8 cellular contexts compared by ENCODE assay signal in genomic region chr12:64780531-64781373, GRCh38. TPM values are rescaled to one million over a fixed set of nuclear protein-coding genes. Genes with fewer than 3 reads are reported as not detected.
DNase-seq lines count a peak whose midpoint lies in the region; ATAC-seq, FAIRE-seq and TF ChIP-seq lines count a peak whose summit lies in the region.

No MANE protein-coding gene starts in this region.

- no peak overlapping the region for H3K27ac Mint-ChIP-seq in activated T-helper 2 cell treated with anti-CD3 and anti-CD28 coated beads, Interferon-gamma antibody, Interleukin-2, Interleukin-4, amounts not matched to agents 10 μg/mL and 5 μg/mL and 100 μg/mL, durations not matched to agents 14 hours and 24 hours and 36 hours

- H3K9me3 Mint-ChIP-seq in activated T-helper 2 cell treated with anti-CD3 and anti-CD28 coated beads, Interferon-gamma antibody, Interleukin-2, Interleukin-4, amounts not matched to agents 10 μg/mL and 5 μg/mL and 100 μg/mL, durations not matched to agents 14 hours and 24 hours and 36 hours: peaks cover 11% of the 10 kb centered on the region

- no peak overlapping the region; the same call in none of the 2 replicates for H3K4me3 ChIP-seq in BE2C (ENCODE audit: low read depth, low read length)
- H3K4me3 ChIP-seq in heart right ventricle: peak overlapping the region; percentile 33 to 70 (median 64)

- peak; percentile 28 for DNase-seq in BE2C
- peak; percentile 67 to 83 for DNase-seq in NCI-H2081 (lab: John Stamatoyannopoulos, UW)
- DNase-seq in activated T-helper 2 cell treated with anti-CD3 and anti-CD28 coated beads, Interferon-gamma antibody, Interleukin-2, Interleukin-4, amounts not matched to agents 10 μg/mL and 5 μg/mL and 100 μg/mL, durations not matched to agents 14 hours and 24 hours and 36 hours (ENCODE audit: low spot score): no peak
- DNase-seq in heart right ventricle: peak; percentile 20 to 53
- DNase-seq in posterior vena cava (ENCODE audit: low spot score): peak; percentile 84
- DNase-seq in H54 (ENCODE audit: insufficient read length, low spot score): no peak

- peak overlapping the region in 6 of 10 donors; percentile 11 to 42 (median 14) for H3K27ac ChIP-seq in heart right ventricle

- H3K27me3 ChIP-seq in BE2C (peaks cover 85% of the 10 kb centered on the region), heart right ventricle (peaks cover 0 to 49% (median 15%) of the 10 kb centered on the region in 7 donors)

- FAIRE-seq in H54 (lab: Jason Lieb, UNC): no peak

- no peaks in the 10 kb centered on the region for H3K36me3 Mint-ChIP-seq in activated T-helper 2 cell treated with anti-CD3 and anti-CD28 coated beads, Interferon-gamma antibody, Interleukin-2, Interleukin-4, amounts not matched to agents 10 μg/mL and 5 μg/mL and 100 μg/mL, durations not matched to agents 14 hours and 24 hours and 36 hours (ENCODE audit: low read depth)

- H3K4me3 Mint-ChIP-seq in activated T-helper 2 cell treated with anti-CD3 and anti-CD28 coated beads, Interferon-gamma antibody, Interleukin-2, Interleukin-4, amounts not matched to agents 10 μg/mL and 5 μg/mL and 100 μg/mL, durations not matched to agents 14 hours and 24 hours and 36 hours (ENCODE audit: low read depth): peak overlapping the region; percentile 69

- no peaks in the 10 kb centered on the region for H3K4me1 ChIP-seq in BE2C
- H3K4me1 ChIP-seq in heart right ventricle: peaks cover 0 to 28% (median 17%) of the 10 kb centered on the region in 9 donors

- TF ChIP-seq CTCF in BE2C (IDR thresholded peaks at IDR 0.05; ENCODE audit: low read depth, low read length) (no peak), heart right ventricle (IDR thresholded peaks at IDR 0.05) (peak in 1 of 9 donors; percentile 17)

- no peaks in the 10 kb centered on the region; the same call in 1 of the 2 replicates for H3K9me3 ChIP-seq in BE2C
- H3K9me3 ChIP-seq in heart right ventricle: peaks cover 0 to 13% (median 4%) of the 10 kb centered on the region in 11 donors

- peaks cover 13% of the 10 kb centered on the region for H3K4me1 Mint-ChIP-seq in activated T-helper 2 cell treated with anti-CD3 and anti-CD28 coated beads, Interferon-gamma antibody, Interleukin-2, Interleukin-4, amounts not matched to agents 10 μg/mL and 5 μg/mL and 100 μg/mL, durations not matched to agents 14 hours and 24 hours and 36 hours (ENCODE audit: low read depth)

- H3K36me3 ChIP-seq in BE2C (no peaks in the 10 kb centered on the region), heart right ventricle (no peaks in the 10 kb centered on the region)

- TF ChIP-seq POLR2A in H54 (IDR thresholded peaks at IDR 0.05; ENCODE audit: low read depth, low read length): no peak

- ATAC-seq in GM19452 (IDR thresholded peaks at IDR 0.05; ENCODE audit: unreplicated experiment) (peak; percentile 52), heart right ventricle (peak; percentile 46 to 86 (median 68)), HG02840 (IDR thresholded peaks at IDR 0.05; ENCODE audit: low FRiP score, unreplicated experiment) (no peak)

- intact Hi-C loops in activated T-helper 2 cell treated with anti-CD3 and anti-CD28 coated beads, Interferon-gamma antibody, Interleukin-2, Interleukin-4, amounts not matched to agents 10 μg/mL and 5 μg/mL and 100 μg/mL, durations not matched to agents 14 hours and 24 hours and 36 hours (cut with micrococcal nuclease): loop anchor here (5.0 kb wide), 1 partner anchor 47 kb away; no protein-coding TSS in a partner anchor
- intact Hi-C loops in heart right ventricle (cut with DNase I) (no loop called here), posterior vena cava (cut with DNase I) (no loop called here)

- peaks cover 76% of the 10 kb centered on the region for H3K27me3 Mint-ChIP-seq in activated T-helper 2 cell treated with anti-CD3 and anti-CD28 coated beads, Interferon-gamma antibody, Interleukin-2, Interleukin-4, amounts not matched to agents 10 μg/mL and 5 μg/mL and 100 μg/mL, durations not matched to agents 14 hours and 24 hours and 36 hours (ENCODE audit: low read depth)

- 0 to 1% methylated on average over 98 to 113 of the region's 113 CpGs for WGBS in heart right ventricle, 2 donors

RNA-seq across cellular contexts. Expression of gene GNS, which starts 21.5 kb away (rescaled TPM):
- polyA plus RNA-seq in BE2C (2012; ENCODE audit: insufficient read depth, insufficient read length, low read depth): 20.5 TPM
- total RNA-seq in activated T-helper 2 cell treated with anti-CD3 and anti-CD28 coated beads, Interferon-gamma antibody, Interleukin-2, Interleukin-4, amounts not matched to agents 10 μg/mL and 5 μg/mL and 100 μg/mL, durations not matched to agents 14 hours and 24 hours and 36 hours: 33.9 and 38.2 TPM in 2 replicates
- total RNA-seq in heart right ventricle (100 to 1,000 TPM in 7 of 10 donors, 10 to 100 TPM in 3; 89.1 to 204 (median 102) TPM), posterior vena cava (100 to 1,000 TPM; 102 to 144 TPM)
- polyA plus RNA-seq in heart right ventricle: 10 to 100 TPM; 20.4 to 41.4 TPM

RNA-seq across cellular contexts. Expression of gene TBC1D30, which starts 43.7 kb away (rescaled TPM):
- polyA plus RNA-seq in BE2C (2012; ENCODE audit: insufficient read depth, insufficient read length, low read depth): 0.32 TPM
- total RNA-seq in activated T-helper 2 cell treated with anti-CD3 and anti-CD28 coated beads, Interferon-gamma antibody, Interleukin-2, Interleukin-4, amounts not matched to agents 10 μg/mL and 5 μg/mL and 100 μg/mL, durations not matched to agents 14 hours and 24 hours and 36 hours: 0.84 and 0.90 TPM in 2 replicates
- total RNA-seq in heart right ventricle: 1 to 10 TPM in 2 of 10 donors, under 1 TPM in 8; 0.36 to 2.4 (median 0.66) TPM
- 1 to 10 TPM in 1 of 2 donors, under 1 TPM in 1; 0.51 to 1.2 TPM for polyA plus RNA-seq in heart right ventricle
- total RNA-seq in posterior vena cava: 1 to 10 TPM in 1 of 2 donors, under 1 TPM in 1; 0.60 to 3.7 TPM

Comparison
In these comparisons a context has a peak if more than half of its experiments do, and no peak if none do; other contexts are left out.
1. DNase-seq: peak in BE2C (single experiment), NCI-H2081 (2 of 2), heart right ventricle (2 of 2) and posterior vena cava (single experiment); none in activated T-helper 2 cell treated with anti-CD3 and anti-CD28 coated beads, Interferon-gamma antibody, Interleukin-2, Interleukin-4, amounts not matched to agents 10 μg/mL and 5 μg/mL and 100 μg/mL, durations not matched to agents 14 hours and 24 hours and 36 hours (single experiment) and H54 (single experiment).